Comparison of ENCODE assay signal across 35 cellular contexts in the genomic region with DNA sequence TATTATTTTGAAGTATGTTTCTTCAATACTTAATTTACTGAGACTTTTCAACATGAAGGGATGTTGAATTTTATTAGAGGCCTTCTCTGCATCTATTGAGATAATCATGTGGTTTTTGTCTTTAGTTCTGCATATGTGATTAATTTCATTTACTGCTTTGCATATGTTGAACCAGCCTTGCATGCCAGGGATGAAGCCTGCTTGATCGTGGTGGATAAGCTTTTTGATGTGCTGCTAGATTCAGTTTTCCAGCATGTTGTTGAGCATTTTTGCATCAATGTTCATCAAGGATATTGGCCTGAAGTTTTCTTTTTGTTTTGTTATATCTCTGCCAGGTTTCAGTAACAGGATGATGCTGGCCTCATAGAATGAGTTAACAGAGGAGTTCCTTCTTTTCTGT.
"Had no signal": no experiment of that assay in that cellular context is flagged by ENCODE, and none has a peak within 500 bp of the region (broad histone marks: within the 10 kb centered on the region; RNA-seq: fewer than 3 reads in every experiment).

No MANE protein-coding gene starts in this region.

- H3K4me3 ChIP-seq: MG63 had no signal

- H3K36me3 ChIP-seq: MG63 had no signal

- H3K27me3 ChIP-seq: MG63 had no signal

- DNase-seq: Karpas-422, Kasumi-1, MG63, MM.1S, MV-4-11, NCI-H1048, NCI-H1092, NCI-H1092 treated with DMSO at 0.1 percent for 48 hours, NCI-H1105, NCI-H1105 treated with DMSO at 0.1 percent for 48 hours, NCI-H1417, NCI-H1417 treated with DMSO at 0.1 percent for 48 hours, NCI-H1436, NCI-H1436 treated with DMSO at 0.1 percent for 48 hours, NCI-H146, NCI-H1694, NCI-H1694 treated with DMSO at 0.1 percent for 48 hours, NCI-H187, NCI-H187 treated with DMSO at 0.1 percent for 48 hours, NCI-H1930, NCI-H2029, NCI-H2029 treated with DMSO at 0.1 percent for 48 hours, NCI-H2081, NCI-H2081 treated with DMSO at 0.1 percent for 48 hours, NCI-H2107, NCI-H2171, NCI-H2171 treated with DMSO at 0.1 percent for 48 hours, NCI-H2227 treated with DMSO at 0.1 percent for 48 hours, NCI-H226, NCI-H345, NCI-H446, NCI-H446 treated with DMSO at 0.1 percent for 48 hours, NCI-H510A, NCI-H510A treated with DMSO at 0.1 percent for 48 hours, NCI-H524 had no signal
